9 cellular contexts compared by ENCODE assay signal in the genomic region with DNA sequence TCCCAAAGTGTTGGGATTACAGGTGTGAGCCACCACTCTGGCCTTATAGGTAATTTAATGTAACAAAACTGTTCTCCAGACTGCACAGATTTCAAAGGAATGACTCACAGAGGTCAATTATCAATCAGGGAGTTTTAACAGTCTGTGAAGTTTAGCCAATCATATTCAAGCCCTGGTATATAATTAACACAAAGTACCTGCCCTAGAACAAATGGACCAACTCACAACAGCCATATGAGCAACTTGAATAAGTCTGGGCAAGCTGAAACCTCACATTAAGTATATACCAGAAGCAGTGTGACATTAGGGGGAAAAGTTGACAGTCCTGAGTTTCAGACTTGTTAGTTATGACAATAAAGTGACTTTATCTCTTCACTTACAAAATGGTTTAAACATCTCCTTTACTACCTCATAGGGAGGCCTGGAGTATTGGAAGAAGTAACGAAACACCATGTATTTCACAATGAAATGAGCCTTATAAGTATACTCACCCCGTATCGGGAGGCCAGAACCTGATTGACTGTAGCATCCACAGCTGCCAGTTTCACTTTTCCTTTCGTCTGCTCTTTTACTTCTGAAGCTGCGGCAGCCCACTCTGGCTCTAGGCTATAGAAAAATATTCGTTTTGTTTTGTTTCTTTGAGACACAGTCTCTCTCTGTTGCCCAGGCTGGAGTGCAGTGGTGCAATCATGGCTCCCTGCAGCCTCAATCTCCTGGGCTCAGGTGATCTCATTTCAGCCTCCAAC. TPM values are rescaled to one million over a fixed set of nuclear protein-coding genes. Genes with fewer than 3 reads are reported as not detected.
DNase-seq lines count a peak whose midpoint lies in the region; ATAC-seq and TF ChIP-seq lines count a peak whose summit lies in the region.
"Had no signal": no experiment of that assay in that cellular context is flagged by ENCODE, and none has a peak within 500 bp of the region (broad histone marks: within the 10 kb centered on the region; RNA-seq: fewer than 3 reads in every experiment).

No MANE protein-coding gene starts in this region.

- H3K27ac Mint-ChIP-seq in CD4-positive, alpha-beta memory T cell = peak overlapping the region in 5 of 7 donors; percentile 89 to 97 (median 95)
- peak overlapping the region; percentile 22 for H3K27ac Mint-ChIP-seq in activated naive CD8-positive, alpha-beta T cell treated with anti-CD3 and anti-CD28 coated beads, Interleukin-2, amount 50 U/mL, for 24 hours

- H3K9me3 ChIP-seq in CD4-positive, alpha-beta memory T cell (ENCODE audit: control insufficient read depth in 1 of 2, low read length in 2 of 2) = no peaks in the 10 kb centered on the region
- H3K9me3 ChIP-seq in HAP-1 = no peaks in the 10 kb centered on the region
- no peaks in the 10 kb centered on the region for H3K9me3 ChIP-seq in esophagus muscularis mucosa

- H3K36me3 ChIP-seq in CD4-positive, alpha-beta memory T cell (ENCODE audit: insufficient read depth, low read length) = peaks cover 52% of the 10 kb centered on the region
- peaks cover 92% of the 10 kb centered on the region for H3K36me3 ChIP-seq in HAP-1 (replicated peaks)
- peaks cover 62 to 100% (median 97%) of the 10 kb centered on the region in 4 donors for H3K36me3 ChIP-seq in esophagus muscularis mucosa

- no peaks in the 10 kb centered on the region for H3K27me3 ChIP-seq in CD4-positive, alpha-beta memory T cell (ENCODE audit: insufficient read depth, low read length)
- H3K27me3 ChIP-seq in HAP-1 (ENCODE audit: low read depth) = no peaks in the 10 kb centered on the region
- no peaks in the 10 kb centered on the region for H3K27me3 ChIP-seq in esophagus muscularis mucosa

- CTCF ChIA-PET in CD4-positive, alpha-beta memory T cell (lab: Charles Lee; ENCODE audit: partially characterized antibody) = interaction anchor here (1.4 to 1.5 kb wide), 3 partner anchors 10 to 342 kb away, joined by 3 to 5 read pairs (median 4); a partner anchor contains a TSS

- 93% methylated on average over 6 of the region's 6 CpGs for WGBS in esophagus muscularis mucosa

- peak in 3 of 5 donors; percentile 41 to 52 (median 48) for DNase-seq in CD4-positive, alpha-beta memory T cell
- no peak for DNase-seq in activated naive CD8-positive, alpha-beta T cell treated with anti-CD3 and anti-CD28 coated beads, Interleukin-2, amount 50 U/mL, for 24 hours
- DNase-seq in HAP-1 (ENCODE audit: low spot score in 2 of 2) (no peak), caudate nucleus (lab: John Stamatoyannopoulos, UW) (no peak), NCI-H1694 (lab: John Stamatoyannopoulos, UW) (no peak), esophagus muscularis mucosa (ENCODE audit: extremely low spot score) (no peak)
- DNase-seq: DMS79 had no signal

- in situ Hi-C loops in HAP-1 (cut with MboI; ENCODE audit: low sequenced_read_pairs) = no loop called here

- H3K27ac ChIP-seq in CD4-positive, alpha-beta memory T cell (ENCODE audit: low read depth, low read length) = peak overlapping the region; percentile 69
- no peak overlapping the region for H3K27ac ChIP-seq in caudate nucleus (ENCODE audit: low read depth, low read length)
- no peak overlapping the region for H3K27ac ChIP-seq in esophagus muscularis mucosa (replicated peaks in 1 of 4)

- intact Hi-C loops in CD4-positive, alpha-beta memory T cell (cut with micrococcal nuclease) = no loop called here
- intact Hi-C loops in esophagus muscularis mucosa (cut with DNase I) = no loop called here

- peak overlapping the region in 1 of 2 donors; percentile 22 for H3K4me3 ChIP-seq in CD4-positive, alpha-beta memory T cell (ENCODE audit: low read length in 2 of 2)
- H3K4me3 ChIP-seq in HAP-1 (no peak overlapping the region), esophagus muscularis mucosa (no peak overlapping the region)

- peak overlapping the region in 5 of 8 donors; percentile 81 to 93 (median 89) for H3K4me3 Mint-ChIP-seq in CD4-positive, alpha-beta memory T cell
- no peak overlapping the region for H3K4me3 Mint-ChIP-seq in activated naive CD8-positive, alpha-beta T cell treated with anti-CD3 and anti-CD28 coated beads, Interleukin-2, amount 50 U/mL, for 24 hours

- H3K9me3 Mint-ChIP-seq in CD4-positive, alpha-beta memory T cell = no peaks in the 10 kb centered on the region
- no peaks in the 10 kb centered on the region for H3K9me3 Mint-ChIP-seq in activated naive CD8-positive, alpha-beta T cell treated with anti-CD3 and anti-CD28 coated beads, Interleukin-2, amount 50 U/mL, for 24 hours

- TF ChIP-seq EP300 in esophagus muscularis mucosa (IDR thresholded peaks at IDR 0.05) = no peak

- no peaks in the 10 kb centered on the region for H3K27me3 Mint-ChIP-seq in CD4-positive, alpha-beta memory T cell
- H3K27me3 Mint-ChIP-seq in activated naive CD8-positive, alpha-beta T cell treated with anti-CD3 and anti-CD28 coated beads, Interleukin-2, amount 50 U/mL, for 24 hours = no peaks in the 10 kb centered on the region

- no peak for TF ChIP-seq POLR2A in esophagus muscularis mucosa (IDR thresholded peaks at IDR 0.05; ENCODE audit: low read depth)

- peak; percentile 91 for ATAC-seq in GM19324 (IDR thresholded peaks at IDR 0.05; ENCODE audit: low FRiP score, unreplicated experiment)
- ATAC-seq in HG03095 (IDR thresholded peaks at IDR 0.05; ENCODE audit: unreplicated experiment) = peak; percentile 72
- peak; percentile 75 for ATAC-seq in activated naive CD8-positive, alpha-beta T cell treated with anti-CD3 and anti-CD28 coated beads, Interleukin-2, amount 50 U/mL, for 24 hours

- peaks cover 30% of the 10 kb centered on the region for H3K4me1 ChIP-seq in CD4-positive, alpha-beta memory T cell (ENCODE audit: insufficient read depth, low read length)
- no peaks in the 10 kb centered on the region for H3K4me1 ChIP-seq in HAP-1
- H3K4me1 ChIP-seq in esophagus muscularis mucosa = peaks cover 0 to 3% (median 0%) of the 10 kb centered on the region in 4 donors

- H3K36me3 Mint-ChIP-seq in CD4-positive, alpha-beta memory T cell = peaks cover 68 to 80% of the 10 kb centered on the region in 2 donors
- peaks cover 63% of the 10 kb centered on the region for H3K36me3 Mint-ChIP-seq in activated naive CD8-positive, alpha-beta T cell treated with anti-CD3 and anti-CD28 coated beads, Interleukin-2, amount 50 U/mL, for 24 hours (ENCODE audit: low read depth)

- no peak for TF ChIP-seq CTCF in esophagus muscularis mucosa (IDR thresholded peaks at IDR 0.05)

- H3K4me1 Mint-ChIP-seq in CD4-positive, alpha-beta memory T cell = peaks cover 0 to 33% (median 26%) of the 10 kb centered on the region in 4 donors
- H3K4me1 Mint-ChIP-seq in activated naive CD8-positive, alpha-beta T cell treated with anti-CD3 and anti-CD28 coated beads, Interleukin-2, amount 50 U/mL, for 24 hours = peaks cover 24% of the 10 kb centered on the region

- POLR2A ChIA-PET in CD4-positive, alpha-beta memory T cell (lab: Charles Lee; ENCODE audit: partially characterized antibody) = no interaction called here

RNA-seq across cellular contexts. Expression of gene PDIA6, which starts 22.2 kb away (rescaled TPM):
- total RNA-seq in CD4-positive, alpha-beta memory T cell = 10 to 100 TPM; 75.9 to 84.7 TPM
- polyA plus RNA-seq in CD4-positive, alpha-beta memory T cell = 100 to 1,000 TPM; 140 to 273 TPM
- 10 to 100 TPM; 64.8 to 99.7 (median 85.3) TPM for total RNA-seq in esophagus muscularis mucosa

Comparison
In these comparisons a context has a peak if more than half of its experiments do, and no peak if none do; other contexts are left out.
1. DNase-seq: peak in CD4-positive, alpha-beta memory T cell (3 of 5); none in activated naive CD8-positive, alpha-beta T cell treated with anti-CD3 and anti-CD28 coated beads, Interleukin-2, amount 50 U/mL, for 24 hours (single experiment), HAP-1 (0 of 2), caudate nucleus (0 of 61), NCI-H1694 (single experiment) and esophagus muscularis mucosa (single experiment).
2. Peak in every context shown above with its lines, with median percentiles within 50 percentile points of each other: ATAC-seq.